Comparison of ENCODE assay signal across 8 cellular contexts in genomic region chr1:159945483-159946241, GRCh38. TPM values are rescaled to one million over a fixed set of nuclear protein-coding genes. Genes with fewer than 3 reads are reported as not detected.
DNase-seq lines count a peak whose midpoint lies in the region; ATAC-seq and TF ChIP-seq lines count a peak whose summit lies in the region.

IGSF9 (minus strand) TSS chr1:159945613; CDS start chr1:159943454, 2,159 bp downstream.

- H3K36me3 ChIP-seq in parathyroid adenoma (ENCODE audit: control insufficient read depth, insufficient read depth, low read length) (no peaks in the 10 kb centered on the region), thyroid gland (no peaks in the 10 kb centered on the region)

- H3K4me3 ChIP-seq in parathyroid adenoma (ENCODE audit: low read depth, low read length): peak within 1 kb of the TSS; percentile 66
- peak within 1 kb of the TSS; percentile 43 to 61 (median 48) for H3K4me3 ChIP-seq in thyroid gland (replicated peaks in 1 of 3)

- peaks cover 17% of the 10 kb centered on the region for H3K4me1 ChIP-seq in parathyroid adenoma
- H3K4me1 ChIP-seq in thyroid gland: peaks cover 26 to 43% of the 10 kb centered on the region in 2 donors

- H2AFZ ChIP-seq in parathyroid adenoma: peak within 1 kb of the TSS; percentile 61

- peaks cover 11% of the 10 kb centered on the region for H3K27me3 Mint-ChIP-seq in activated naive CD8-positive, alpha-beta T cell

- H3K4me3 Mint-ChIP-seq in activated naive CD8-positive, alpha-beta T cell: peak within 1 kb of the TSS; percentile 84

- TF ChIP-seq CTCF in GM12872 (IDR thresholded peaks at IDR 0.05; ENCODE audit: insufficient read depth, low read depth, low read length) (peak; percentile 33; the same call in 1 of the 3 replicates), parathyroid adenoma (IDR thresholded peaks at IDR 0.05) (peak; percentile 45), thyroid gland (IDR thresholded peaks at IDR 0.05) (peak in 2 of 6 experiments; percentile 38 to 49)

- H3K4me1 Mint-ChIP-seq in activated naive CD8-positive, alpha-beta T cell (ENCODE audit: low read depth): peaks cover 5% of the 10 kb centered on the region

- H3K27ac Mint-ChIP-seq in activated naive CD8-positive, alpha-beta T cell: peak within 1 kb of the TSS; percentile 46

- H3K9ac ChIP-seq in parathyroid adenoma: no peak within 1 kb of the TSS

- TF ChIP-seq POLR2A in thyroid gland (IDR thresholded peaks at IDR 0.05): no peak

- no peaks in the 10 kb centered on the region for H3K9me3 Mint-ChIP-seq in activated naive CD8-positive, alpha-beta T cell (ENCODE audit: low read depth)

- no peaks in the 10 kb centered on the region for H3K79me2 ChIP-seq in parathyroid adenoma

- in situ Hi-C loops in SK-MEL-5 (cut with HindIII; ENCODE audit: low pct_unique_long_range_greater_than_20kb, low sequenced_read_pairs): no loop called here

- ATAC-seq in GM21786 (IDR thresholded peaks at IDR 0.05; ENCODE audit: unreplicated experiment): no peak

- DNase-seq in Kasumi-1 (lab: John Stamatoyannopoulos, UW) (peak; percentile 67 to 69), SK-MEL-5 (ENCODE audit: low read depth, low spot score) (peak; percentile 37), cardiac septum (ENCODE audit: low spot score) (peak; percentile 87), thyroid gland (peak; percentile 94)

- H3K36me3 Mint-ChIP-seq in activated naive CD8-positive, alpha-beta T cell: no peaks in the 10 kb centered on the region

- no peaks in the 10 kb centered on the region for H3K27me3 ChIP-seq in parathyroid adenoma (ENCODE audit: control insufficient read depth, insufficient read depth, low read length)
- H3K27me3 ChIP-seq in thyroid gland: no peaks in the 10 kb centered on the region

- WGBS in thyroid gland, 2 donors: 1 to 3% methylated on average over 22 to 30 of the region's 58 CpGs

- no peaks in the 10 kb centered on the region for H3K9me3 ChIP-seq in parathyroid adenoma (ENCODE audit: control insufficient read depth, low read length)
- H3K9me3 ChIP-seq in thyroid gland: no peaks in the 10 kb centered on the region

- H3K4me2 ChIP-seq in parathyroid adenoma (ENCODE audit: low read length): peak within 1 kb of the TSS; percentile 92

- H3K27ac ChIP-seq in parathyroid adenoma: peak within 1 kb of the TSS; percentile 87
- H3K27ac ChIP-seq in thyroid gland: peak within 1 kb of the TSS; percentile 59 to 65 (median 62)

- intact Hi-C loops in cardiac septum (cut with DNase I) (loop anchor here (2.0 to 5.0 kb wide), 2 partner anchors 61 to 148 kb away; no protein-coding TSS in a partner anchor), thyroid gland (cut with DNase I) (no loop called here)

RNA-seq across cellular contexts. Expression of gene IGSF9, which starts in this region (rescaled TPM):
- total RNA-seq in SK-MEL-5 (2014; rRNA removed; shearing (Covaris generic)): not detected in 2 replicates
- 0.05 TPM in 1 of 2 replicates, not detected in the other for polyA plus RNA-seq in SK-MEL-5 (2015; cell fraction: cytosol; rRNA removed)
- polyA plus RNA-seq in SK-MEL-5 (2015; cell fraction: nucleus; rRNA removed): not detected in 2 replicates
- total RNA-seq in cardiac septum (not detected), thyroid gland (1 to 10 TPM in 3 of 4 donors, under 1 TPM in 1; 0.71 to 1.9 (median 1.4) TPM)

Comparison
In these comparisons a context has a peak if more than half of its experiments do, and no peak if none do; other contexts are left out.
1. Peak in DNase-seq in SK-MEL-5; RNA of the gene not detected or under 1 TPM.
2. Peak in DNase-seq in cardiac septum; RNA of the gene not detected or under 1 TPM.
3. DNase-seq: peak in every context shown above with its lines; median percentile 94 in thyroid gland; 87 in cardiac septum; 68 in Kasumi-1; 37 in SK-MEL-5.